ENCODE assay signal across 27 cellular contexts in the genomic region with DNA sequence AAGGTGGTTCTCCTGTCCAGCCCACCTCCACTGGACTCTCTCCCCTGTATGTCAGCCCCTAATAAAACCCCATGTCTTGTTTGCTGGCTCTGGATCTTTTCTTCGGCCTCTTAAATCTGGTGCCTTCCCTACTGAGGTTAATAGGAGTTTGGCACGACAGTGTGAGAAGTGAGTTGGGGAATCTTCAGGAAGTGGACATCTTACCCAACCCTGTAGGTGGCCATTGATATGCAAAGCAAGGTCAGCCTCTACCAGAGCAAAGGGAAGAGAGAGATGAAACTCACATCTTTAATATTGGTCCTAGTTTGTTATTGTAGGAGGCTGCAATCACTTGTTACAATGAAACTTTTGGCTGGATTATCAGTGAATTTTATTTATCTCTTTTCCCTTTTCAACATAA.
"Had no signal": no experiment of that assay in that cellular context is flagged by ENCODE, and none has a peak within 500 bp of the region (broad histone marks: within the 10 kb centered on the region; RNA-seq: fewer than 3 reads in every experiment).

No MANE protein-coding gene starts in this region.

- H3K4me1 Mint-ChIP-seq: naive thymus-derived CD8-positive, alpha-beta T cell; nephron; neural crest cell; stimulated activated naive B cell treated with anti-CD40 and anti-IgM and Interleukin-4, amounts not matched to agents 10 μg/mL and 1 μg/mL and 100 μg/mL, for 72 hours had no signal

- H3K27ac Mint-ChIP-seq: naive thymus-derived CD8-positive, alpha-beta T cell; nephron; stimulated activated naive B cell treated with anti-CD40 and anti-IgM and Interleukin-4, amounts not matched to agents 10 μg/mL and 1 μg/mL and 100 μg/mL, for 72 hours had no signal

- H3K27ac ChIP-seq: left ventricle myocardium inferior, pancreas, prostate gland, skin epidermis, suprapubic skin, thoracic aorta, tibial artery, upper lobe of right lung had no signal

- H3K4me3 ChIP-seq: left ventricle myocardium inferior, lung, pancreas, prostate gland, skin epidermis, suprapubic skin, thoracic aorta, tibial artery, upper lobe of right lung had no signal

- ATAC-seq: naive thymus-derived CD8-positive, alpha-beta T cell; pancreas; right cardiac atrium; sciatic nerve; stimulated activated naive B cell treated with anti-CD40 and anti-IgM and Interleukin-4, amounts not matched to agents 10 μg/mL and 1 μg/mL and 100 μg/mL, for 72 hours; stimulated activated naive CD8-positive, alpha-beta T cell treated with anti-CD3 and anti-CD28 coated beads, Interleukin-15, Interleukin-2, amounts not matched to agents 100 U/mL and 50 U/mL, for 24 hours; upper lobe of right lung had no signal

- H3K27me3 Mint-ChIP-seq: naive thymus-derived CD8-positive, alpha-beta T cell; stimulated activated naive B cell treated with anti-CD40 and anti-IgM and Interleukin-4, amounts not matched to agents 10 μg/mL and 1 μg/mL and 100 μg/mL, for 72 hours had no signal

- H3K4me3 Mint-ChIP-seq: naive thymus-derived CD8-positive, alpha-beta T cell; nephron; neural crest cell; stimulated activated naive B cell treated with anti-CD40 and anti-IgM and Interleukin-4, amounts not matched to agents 10 μg/mL and 1 μg/mL and 100 μg/mL, for 72 hours had no signal

- H3K27me3 ChIP-seq: suprapubic skin, tibial artery, upper lobe of right lung had no signal

- H3K9me3 Mint-ChIP-seq: naive thymus-derived CD8-positive, alpha-beta T cell; nephron; neural crest cell; stimulated activated naive B cell treated with anti-CD40 and anti-IgM and Interleukin-4, amounts not matched to agents 10 μg/mL and 1 μg/mL and 100 μg/mL, for 72 hours had no signal

- H3K36me3 ChIP-seq: left ventricle myocardium inferior, pancreas, prostate gland, suprapubic skin, thoracic aorta, tibial artery, upper lobe of right lung had no signal

- FAIRE-seq: pancreas, urothelium cell line had no signal

- H3K4me1 ChIP-seq: left ventricle myocardium inferior, pancreas, prostate gland, suprapubic skin, tibial artery, upper lobe of right lung had no signal

- DNase-seq: hippocampal formation; islet precursor cell; left ventricle myocardium inferior; naive thymus-derived CD8-positive, alpha-beta T cell; nucleus accumbens; pancreas; posterior cingulate gyrus; retina; right cardiac atrium; stimulated activated CD4-positive, alpha-beta T cell treated with anti-CD3 and anti-CD28 coated beads, Interleukin-12 subunit alpha, Interleukin-12 subunit beta, amount 100 ng/mL, for 4 hours; stimulated activated CD4-positive, alpha-beta T cell treated with anti-CD3 and anti-CD28 coated beads, Interleukin-15, amount 100 ng/mL, for 24 hours; stimulated activated CD4-positive, alpha-beta T cell treated with anti-CD3 and anti-CD28 coated beads, Interleukin-2, amount 100 ng/mL, for 24 hours; stimulated activated CD4-positive, alpha-beta T cell treated with anti-CD3 and anti-CD28 coated beads, Interleukin-4, amount 100 ng/mL, for 1 hour; stimulated activated naive B cell treated with anti-CD40 and anti-IgM and Interleukin-4, amounts not matched to agents 10 μg/mL and 1 μg/mL and 100 μg/mL, for 72 hours; stimulated activated naive CD8-positive, alpha-beta T cell treated with anti-CD3 and anti-CD28 coated beads, Interleukin-15, Interleukin-2, amounts not matched to agents 100 U/mL and 50 U/mL, for 24 hours; tibial artery; trophoblast cell; upper lobe of right lung had no signal

- H3K9me3 ChIP-seq: left ventricle myocardium inferior, pancreas, prostate gland, suprapubic skin, thoracic aorta, tibial artery, upper lobe of right lung had no signal

- H3K36me3 Mint-ChIP-seq: naive thymus-derived CD8-positive, alpha-beta T cell; stimulated activated naive B cell treated with anti-CD40 and anti-IgM and Interleukin-4, amounts not matched to agents 10 μg/mL and 1 μg/mL and 100 μg/mL, for 72 hours had no signal
